2 cellular contexts compared by ENCODE assay signal in the genomic region with DNA sequence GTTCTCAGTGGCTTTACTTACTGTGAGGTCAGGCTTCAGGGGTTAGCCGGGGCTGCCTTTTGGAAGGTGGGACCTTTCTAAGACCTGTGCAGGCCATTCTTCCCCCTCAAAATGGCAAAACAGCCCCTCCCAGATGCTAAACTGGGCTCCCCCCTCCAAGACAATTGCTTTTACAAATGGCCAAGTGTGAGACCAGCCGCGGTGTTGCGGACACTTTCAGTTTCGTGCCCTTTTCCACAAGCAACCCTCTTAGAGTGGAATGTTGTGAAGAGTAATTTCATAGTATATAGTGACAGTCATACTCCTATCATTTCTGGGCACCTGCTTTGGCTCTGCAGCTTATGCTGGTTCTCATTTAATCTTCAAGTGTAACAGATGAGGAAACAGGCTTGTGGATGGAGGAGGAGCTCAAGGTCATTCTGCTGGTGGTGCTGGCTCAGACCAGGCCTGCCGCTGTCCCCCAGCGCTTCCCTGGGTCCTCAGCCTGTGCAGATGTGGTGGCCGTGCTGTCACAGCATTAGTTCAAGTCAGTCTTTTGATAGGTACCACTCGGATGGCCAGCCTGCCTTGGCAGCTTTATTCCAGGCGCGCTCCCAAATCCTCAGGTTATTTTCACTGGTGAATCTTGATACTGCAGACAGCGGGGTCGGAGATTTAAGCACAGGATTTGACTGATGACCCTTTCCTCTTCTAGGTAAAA.
TF ChIP-seq lines count a peak whose summit lies in the region.

No MANE protein-coding gene starts in this region.

TF ChIP-seq in SK-N-SH, 30 proteins besides CTCF, POLR2A, EP300 and RAD21 (continued from another document):
- TF ChIP-seq, protein P1, sequence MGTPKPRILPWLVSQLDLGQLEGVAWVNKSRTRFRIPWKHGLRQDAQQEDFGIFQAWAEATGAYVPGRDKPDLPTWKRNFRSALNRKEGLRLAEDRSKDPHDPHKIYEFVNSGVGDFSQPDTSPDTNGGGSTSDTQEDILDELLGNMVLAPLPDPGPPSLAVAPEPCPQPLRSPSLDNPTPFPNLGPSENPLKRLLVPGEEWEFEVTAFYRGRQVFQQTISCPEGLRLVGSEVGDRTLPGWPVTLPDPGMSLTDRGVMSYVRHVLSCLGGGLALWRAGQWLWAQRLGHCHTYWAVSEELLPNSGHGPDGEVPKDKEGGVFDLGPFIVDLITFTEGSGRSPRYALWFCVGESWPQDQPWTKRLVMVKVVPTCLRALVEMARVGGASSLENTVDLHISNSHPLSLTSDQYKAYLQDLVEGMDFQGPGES (IDR thresholded peaks at IDR 0.05; ENCODE audit: low read depth, low read length): no peak
- TF ChIP-seq, protein P2, sequence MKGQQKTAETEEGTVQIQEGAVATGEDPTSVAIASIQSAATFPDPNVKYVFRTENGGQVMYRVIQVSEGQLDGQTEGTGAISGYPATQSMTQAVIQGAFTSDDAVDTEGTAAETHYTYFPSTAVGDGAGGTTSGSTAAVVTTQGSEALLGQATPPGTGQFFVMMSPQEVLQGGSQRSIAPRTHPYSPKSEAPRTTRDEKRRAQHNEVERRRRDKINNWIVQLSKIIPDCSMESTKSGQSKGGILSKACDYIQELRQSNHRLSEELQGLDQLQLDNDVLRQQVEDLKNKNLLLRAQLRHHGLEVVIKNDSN (IDR thresholded peaks at IDR 0.05; ENCODE audit: borderline replicate concordance, low read depth): no peak
- no peak for TF ChIP-seq RXRA (IDR thresholded peaks at IDR 0.05; ENCODE audit: borderline replicate concordance, low read depth)
- no peak for TF ChIP-seq RFX5 (IDR thresholded peaks at IDR 0.05; ENCODE audit: low read length)
- TF ChIP-seq, protein P3, sequence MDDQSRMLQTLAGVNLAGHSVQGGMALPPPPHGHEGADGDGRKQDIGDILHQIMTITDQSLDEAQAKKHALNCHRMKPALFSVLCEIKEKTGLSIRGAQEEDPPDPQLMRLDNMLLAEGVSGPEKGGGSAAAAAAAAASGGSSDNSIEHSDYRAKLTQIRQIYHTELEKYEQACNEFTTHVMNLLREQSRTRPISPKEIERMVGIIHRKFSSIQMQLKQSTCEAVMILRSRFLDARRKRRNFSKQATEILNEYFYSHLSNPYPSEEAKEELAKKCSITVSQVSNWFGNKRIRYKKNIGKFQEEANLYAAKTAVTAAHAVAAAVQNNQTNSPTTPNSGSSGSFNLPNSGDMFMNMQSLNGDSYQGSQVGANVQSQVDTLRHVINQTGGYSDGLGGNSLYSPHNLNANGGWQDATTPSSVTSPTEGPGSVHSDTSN (IDR thresholded peaks at IDR 0.05): no peak
- TF ChIP-seq GABPA (IDR thresholded peaks at IDR 0.05; ENCODE audit: low read depth): no peak
- TF ChIP-seq GATA2 (CRISPR knock-in tag; IDR thresholded peaks at IDR 0.05): no peak
- TF ChIP-seq ELF1 (IDR thresholded peaks at IDR 0.05): no peak
- no peak for TF ChIP-seq SIN3A (IDR thresholded peaks at IDR 0.05; ENCODE audit: borderline replicate concordance, low read depth, low read length)
- no peak for TF ChIP-seq FOXJ3 (CRISPR knock-in tag; IDR thresholded peaks at IDR 0.05)
- TF ChIP-seq TEAD4 (IDR thresholded peaks at IDR 0.05; ENCODE audit: borderline replicate concordance, insufficient read depth): no peak
- no peak for TF ChIP-seq TAF1 (IDR thresholded peaks at IDR 0.05; ENCODE audit: borderline replicate concordance, low read depth, low read length)

TF ChIP-seq in SK-N-SH treated with all-trans-retinoic acid at 6 μM for 48 hours, 23 proteins besides CTCF, POLR2A, EP300 and RAD21 (continued from another document):
- TF ChIP-seq, protein P4, sequence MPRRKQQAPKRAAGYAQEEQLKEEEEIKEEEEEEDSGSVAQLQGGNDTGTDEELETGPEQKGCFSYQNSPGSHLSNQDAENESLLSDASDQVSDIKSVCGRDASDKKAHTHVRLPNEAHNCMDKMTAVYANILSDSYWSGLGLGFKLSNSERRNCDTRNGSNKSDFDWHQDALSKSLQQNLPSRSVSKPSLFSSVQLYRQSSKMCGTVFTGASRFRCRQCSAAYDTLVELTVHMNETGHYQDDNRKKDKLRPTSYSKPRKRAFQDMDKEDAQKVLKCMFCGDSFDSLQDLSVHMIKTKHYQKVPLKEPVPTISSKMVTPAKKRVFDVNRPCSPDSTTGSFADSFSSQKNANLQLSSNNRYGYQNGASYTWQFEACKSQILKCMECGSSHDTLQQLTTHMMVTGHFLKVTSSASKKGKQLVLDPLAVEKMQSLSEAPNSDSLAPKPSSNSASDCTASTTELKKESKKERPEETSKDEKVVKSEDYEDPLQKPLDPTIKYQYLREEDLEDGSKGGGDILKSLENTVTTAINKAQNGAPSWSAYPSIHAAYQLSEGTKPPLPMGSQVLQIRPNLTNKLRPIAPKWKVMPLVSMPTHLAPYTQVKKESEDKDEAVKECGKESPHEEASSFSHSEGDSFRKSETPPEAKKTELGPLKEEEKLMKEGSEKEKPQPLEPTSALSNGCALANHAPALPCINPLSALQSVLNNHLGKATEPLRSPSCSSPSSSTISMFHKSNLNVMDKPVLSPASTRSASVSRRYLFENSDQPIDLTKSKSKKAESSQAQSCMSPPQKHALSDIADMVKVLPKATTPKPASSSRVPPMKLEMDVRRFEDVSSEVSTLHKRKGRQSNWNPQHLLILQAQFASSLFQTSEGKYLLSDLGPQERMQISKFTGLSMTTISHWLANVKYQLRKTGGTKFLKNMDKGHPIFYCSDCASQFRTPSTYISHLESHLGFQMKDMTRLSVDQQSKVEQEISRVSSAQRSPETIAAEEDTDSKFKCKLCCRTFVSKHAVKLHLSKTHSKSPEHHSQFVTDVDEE (CRISPR knock-in tag; IDR thresholded peaks at IDR 0.05): no peak
- TF ChIP-seq, protein P5, sequence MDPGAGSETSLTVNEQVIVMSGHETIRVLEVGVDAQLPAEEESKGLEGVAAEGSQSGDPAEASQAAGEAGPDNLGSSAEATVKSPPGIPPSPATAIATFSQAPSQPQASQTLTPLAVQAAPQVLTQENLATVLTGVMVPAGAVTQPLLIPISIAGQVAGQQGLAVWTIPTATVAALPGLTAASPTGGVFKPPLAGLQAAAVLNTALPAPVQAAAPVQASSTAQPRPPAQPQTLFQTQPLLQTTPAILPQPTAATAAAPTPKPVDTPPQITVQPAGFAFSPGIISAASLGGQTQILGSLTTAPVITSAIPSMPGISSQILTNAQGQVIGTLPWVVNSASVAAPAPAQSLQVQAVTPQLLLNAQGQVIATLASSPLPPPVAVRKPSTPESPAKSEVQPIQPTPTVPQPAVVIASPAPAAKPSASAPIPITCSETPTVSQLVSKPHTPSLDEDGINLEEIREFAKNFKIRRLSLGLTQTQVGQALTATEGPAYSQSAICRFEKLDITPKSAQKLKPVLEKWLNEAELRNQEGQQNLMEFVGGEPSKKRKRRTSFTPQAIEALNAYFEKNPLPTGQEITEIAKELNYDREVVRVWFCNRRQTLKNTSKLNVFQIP (CRISPR knock-in tag; IDR thresholded peaks at IDR 0.05; ENCODE audit: borderline replicate concordance, low read depth): no peak
- TF ChIP-seq ARNTL (CRISPR knock-in tag; IDR thresholded peaks at IDR 0.05; ENCODE audit: borderline replicate concordance, low read depth) (no peak), ZFP30 (CRISPR knock-in tag; IDR thresholded peaks at IDR 0.05) (no peak), ZC3H10 (CRISPR knock-in tag; IDR thresholded peaks at IDR 0.05) (no peak), ZNF70 (CRISPR knock-in tag; IDR thresholded peaks at IDR 0.05) (no peak), TOX (CRISPR knock-in tag; IDR thresholded peaks at IDR 0.05; ENCODE audit: borderline replicate concordance) (no peak), TCF4 (CRISPR knock-in tag; IDR thresholded peaks at IDR 0.05; ENCODE audit: borderline replicate concordance) (no peak), GLIS3 (CRISPR knock-in tag; IDR thresholded peaks at IDR 0.05) (no peak), BACH2 (CRISPR knock-in tag; IDR thresholded peaks at IDR 0.05; ENCODE audit: borderline replicate concordance) (no peak), ZFP3 (CRISPR knock-in tag; IDR thresholded peaks at IDR 0.05) (no peak), ESRRG (CRISPR knock-in tag; IDR thresholded peaks at IDR 0.05) (no peak), CSDC2 (CRISPR knock-in tag; IDR thresholded peaks at IDR 0.05) (no peak)
- TF ChIP-seq, protein P6, sequence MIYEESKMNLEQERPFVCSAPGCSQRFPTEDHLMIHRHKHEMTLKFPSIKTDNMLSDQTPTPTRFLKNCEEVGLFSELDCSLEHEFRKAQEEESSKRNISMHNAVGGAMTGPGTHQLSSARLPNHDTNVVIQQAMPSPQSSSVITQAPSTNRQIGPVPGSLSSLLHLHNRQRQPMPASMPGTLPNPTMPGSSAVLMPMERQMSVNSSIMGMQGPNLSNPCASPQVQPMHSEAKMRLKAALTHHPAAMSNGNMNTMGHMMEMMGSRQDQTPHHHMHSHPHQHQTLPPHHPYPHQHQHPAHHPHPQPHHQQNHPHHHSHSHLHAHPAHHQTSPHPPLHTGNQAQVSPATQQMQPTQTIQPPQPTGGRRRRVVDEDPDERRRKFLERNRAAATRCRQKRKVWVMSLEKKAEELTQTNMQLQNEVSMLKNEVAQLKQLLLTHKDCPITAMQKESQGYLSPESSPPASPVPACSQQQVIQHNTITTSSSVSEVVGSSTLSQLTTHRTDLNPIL (CRISPR knock-in tag; IDR thresholded peaks at IDR 0.05; ENCODE audit: low read depth): no peak
